In the genomic region with DNA sequence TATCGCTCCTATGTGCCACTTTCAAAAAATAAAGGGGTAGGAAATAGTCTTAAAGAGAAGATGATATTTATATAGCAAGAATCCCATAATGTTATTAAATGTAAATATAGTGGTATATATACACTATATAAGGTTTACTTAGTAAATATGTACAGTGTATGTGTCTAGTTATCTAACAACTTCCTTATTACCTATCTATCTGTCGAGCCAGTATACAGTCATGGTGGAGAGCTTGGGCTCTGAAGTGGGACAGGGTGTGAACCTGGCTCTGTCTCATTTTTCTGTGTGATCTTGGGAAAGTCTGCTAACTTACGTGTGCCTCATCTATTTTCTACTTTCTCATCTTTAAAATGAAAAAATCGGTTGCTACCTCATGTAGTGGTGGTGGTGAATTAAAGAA, we compare ENCODE assay signal across 1 cellular context.
TF ChIP-seq lines count a peak whose summit lies in the region.

No MANE protein-coding gene starts in this region.

TF ChIP-seq in GM23338, 12 proteins besides CTCF, POLR2A, EP300 and RAD21 (continued from another document):
- TF ChIP-seq, protein P1, sequence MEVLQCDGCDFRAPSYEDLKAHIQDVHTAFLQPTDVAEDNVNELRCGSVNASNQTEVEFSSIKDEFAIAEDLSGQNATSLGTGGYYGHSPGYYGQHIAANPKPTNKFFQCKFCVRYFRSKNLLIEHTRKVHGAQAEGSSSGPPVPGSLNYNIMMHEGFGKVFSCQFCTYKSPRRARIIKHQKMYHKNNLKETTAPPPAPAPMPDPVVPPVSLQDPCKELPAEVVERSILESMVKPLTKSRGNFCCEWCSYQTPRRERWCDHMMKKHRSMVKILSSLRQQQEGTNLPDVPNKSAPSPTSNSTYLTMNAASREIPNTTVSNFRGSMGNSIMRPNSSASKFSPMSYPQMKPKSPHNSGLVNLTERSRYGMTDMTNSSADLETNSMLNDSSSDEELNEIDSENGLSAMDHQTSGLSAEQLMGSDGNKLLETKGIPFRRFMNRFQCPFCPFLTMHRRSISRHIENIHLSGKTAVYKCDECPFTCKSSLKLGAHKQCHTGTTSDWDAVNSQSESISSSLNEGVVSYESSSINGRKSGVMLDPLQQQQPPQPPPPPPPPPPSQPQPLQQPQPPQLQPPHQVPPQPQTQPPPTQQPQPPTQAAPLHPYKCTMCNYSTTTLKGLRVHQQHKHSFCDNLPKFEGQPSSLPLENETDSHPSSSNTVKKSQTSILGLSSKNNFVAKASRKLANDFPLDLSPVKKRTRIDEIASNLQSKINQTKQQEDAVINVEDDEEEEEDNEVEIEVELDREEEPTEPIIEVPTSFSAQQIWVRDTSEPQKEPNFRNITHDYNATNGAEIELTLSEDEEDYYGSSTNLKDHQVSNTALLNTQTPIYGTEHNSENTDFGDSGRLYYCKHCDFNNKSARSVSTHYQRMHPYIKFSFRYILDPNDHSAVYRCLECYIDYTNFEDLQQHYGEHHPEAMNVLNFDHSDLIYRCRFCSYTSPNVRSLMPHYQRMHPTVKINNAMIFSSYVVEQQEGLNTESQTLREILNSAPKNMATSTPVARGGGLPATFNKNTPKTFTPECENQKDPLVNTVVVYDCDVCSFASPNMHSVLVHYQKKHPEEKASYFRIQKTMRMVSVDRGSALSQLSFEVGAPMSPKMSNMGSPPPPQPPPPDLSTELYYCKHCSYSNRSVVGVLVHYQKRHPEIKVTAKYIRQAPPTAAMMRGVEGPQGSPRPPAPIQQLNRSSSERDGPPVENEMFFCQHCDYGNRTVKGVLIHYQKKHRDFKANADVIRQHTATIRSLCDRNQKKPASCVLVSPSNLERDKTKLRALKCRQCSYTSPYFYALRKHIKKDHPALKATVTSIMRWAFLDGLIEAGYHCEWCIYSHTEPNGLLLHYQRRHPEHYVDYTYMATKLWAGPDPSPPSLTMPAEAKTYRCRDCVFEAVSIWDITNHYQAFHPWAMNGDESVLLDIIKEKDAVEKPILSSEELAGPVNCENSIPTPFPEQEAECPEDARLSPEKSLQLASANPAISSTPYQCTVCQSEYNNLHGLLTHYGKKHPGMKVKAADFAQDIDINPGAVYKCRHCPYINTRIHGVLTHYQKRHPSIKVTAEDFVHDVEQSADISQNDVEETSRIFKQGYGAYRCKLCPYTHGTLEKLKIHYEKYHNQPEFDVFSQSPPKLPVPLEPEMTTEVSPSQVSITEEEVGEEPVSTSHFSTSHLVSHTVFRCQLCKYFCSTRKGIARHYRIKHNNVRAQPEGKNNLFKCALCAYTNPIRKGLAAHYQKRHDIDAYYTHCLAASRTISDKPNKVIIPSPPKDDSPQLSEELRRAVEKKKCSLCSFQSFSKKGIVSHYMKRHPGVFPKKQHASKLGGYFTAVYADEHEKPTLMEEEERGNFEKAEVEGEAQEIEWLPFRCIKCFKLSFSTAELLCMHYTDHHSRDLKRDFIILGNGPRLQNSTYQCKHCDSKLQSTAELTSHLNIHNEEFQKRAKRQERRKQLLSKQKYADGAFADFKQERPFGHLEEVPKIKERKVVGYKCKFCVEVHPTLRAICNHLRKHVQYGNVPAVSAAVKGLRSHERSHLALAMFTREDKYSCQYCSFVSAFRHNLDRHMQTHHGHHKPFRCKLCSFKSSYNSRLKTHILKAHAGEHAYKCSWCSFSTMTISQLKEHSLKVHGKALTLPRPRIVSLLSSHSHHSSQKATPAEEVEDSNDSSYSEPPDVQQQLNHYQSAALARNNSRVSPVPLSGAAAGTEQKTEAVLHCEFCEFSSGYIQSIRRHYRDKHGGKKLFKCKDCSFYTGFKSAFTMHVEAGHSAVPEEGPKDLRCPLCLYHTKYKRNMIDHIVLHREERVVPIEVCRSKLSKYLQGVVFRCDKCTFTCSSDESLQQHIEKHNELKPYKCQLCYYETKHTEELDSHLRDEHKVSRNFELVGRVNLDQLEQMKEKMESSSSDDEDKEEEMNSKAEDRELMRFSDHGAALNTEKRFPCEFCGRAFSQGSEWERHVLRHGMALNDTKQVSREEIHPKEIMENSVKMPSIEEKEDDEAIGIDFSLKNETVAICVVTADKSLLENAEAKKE (CRISPR knock-in tag; IDR thresholded peaks at IDR 0.05), result no peak
- TF ChIP-seq JUNB (IDR thresholded peaks at IDR 0.05; ENCODE audit: unreplicated experiment) (no peak), EZH2phosphoT487 (IDR thresholded peaks at IDR 0.05; ENCODE audit: unreplicated experiment) (no peak), POLR2AphosphoS5 (IDR thresholded peaks at IDR 0.05; ENCODE audit: low read depth) (no peak), ZNF114 (CRISPR knock-in tag; IDR thresholded peaks at IDR 0.05) (no peak), CREB1 (CRISPR knock-in tag; IDR thresholded peaks at IDR 0.05; ENCODE audit: low read depth) (no peak)
- TF ChIP-seq, protein P2, sequence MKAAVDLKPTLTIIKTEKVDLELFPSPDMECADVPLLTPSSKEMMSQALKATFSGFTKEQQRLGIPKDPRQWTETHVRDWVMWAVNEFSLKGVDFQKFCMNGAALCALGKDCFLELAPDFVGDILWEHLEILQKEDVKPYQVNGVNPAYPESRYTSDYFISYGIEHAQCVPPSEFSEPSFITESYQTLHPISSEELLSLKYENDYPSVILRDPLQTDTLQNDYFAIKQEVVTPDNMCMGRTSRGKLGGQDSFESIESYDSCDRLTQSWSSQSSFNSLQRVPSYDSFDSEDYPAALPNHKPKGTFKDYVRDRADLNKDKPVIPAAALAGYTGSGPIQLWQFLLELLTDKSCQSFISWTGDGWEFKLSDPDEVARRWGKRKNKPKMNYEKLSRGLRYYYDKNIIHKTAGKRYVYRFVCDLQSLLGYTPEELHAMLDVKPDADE (IDR thresholded peaks at IDR 0.05), result no peak
- TF ChIP-seq, protein P3, sequence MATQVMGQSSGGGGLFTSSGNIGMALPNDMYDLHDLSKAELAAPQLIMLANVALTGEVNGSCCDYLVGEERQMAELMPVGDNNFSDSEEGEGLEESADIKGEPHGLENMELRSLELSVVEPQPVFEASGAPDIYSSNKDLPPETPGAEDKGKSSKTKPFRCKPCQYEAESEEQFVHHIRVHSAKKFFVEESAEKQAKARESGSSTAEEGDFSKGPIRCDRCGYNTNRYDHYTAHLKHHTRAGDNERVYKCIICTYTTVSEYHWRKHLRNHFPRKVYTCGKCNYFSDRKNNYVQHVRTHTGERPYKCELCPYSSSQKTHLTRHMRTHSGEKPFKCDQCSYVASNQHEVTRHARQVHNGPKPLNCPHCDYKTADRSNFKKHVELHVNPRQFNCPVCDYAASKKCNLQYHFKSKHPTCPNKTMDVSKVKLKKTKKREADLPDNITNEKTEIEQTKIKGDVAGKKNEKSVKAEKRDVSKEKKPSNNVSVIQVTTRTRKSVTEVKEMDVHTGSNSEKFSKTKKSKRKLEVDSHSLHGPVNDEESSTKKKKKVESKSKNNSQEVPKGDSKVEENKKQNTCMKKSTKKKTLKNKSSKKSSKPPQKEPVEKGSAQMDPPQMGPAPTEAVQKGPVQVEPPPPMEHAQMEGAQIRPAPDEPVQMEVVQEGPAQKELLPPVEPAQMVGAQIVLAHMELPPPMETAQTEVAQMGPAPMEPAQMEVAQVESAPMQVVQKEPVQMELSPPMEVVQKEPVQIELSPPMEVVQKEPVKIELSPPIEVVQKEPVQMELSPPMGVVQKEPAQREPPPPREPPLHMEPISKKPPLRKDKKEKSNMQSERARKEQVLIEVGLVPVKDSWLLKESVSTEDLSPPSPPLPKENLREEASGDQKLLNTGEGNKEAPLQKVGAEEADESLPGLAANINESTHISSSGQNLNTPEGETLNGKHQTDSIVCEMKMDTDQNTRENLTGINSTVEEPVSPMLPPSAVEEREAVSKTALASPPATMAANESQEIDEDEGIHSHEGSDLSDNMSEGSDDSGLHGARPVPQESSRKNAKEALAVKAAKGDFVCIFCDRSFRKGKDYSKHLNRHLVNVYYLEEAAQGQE (IDR thresholded peaks at IDR 0.05; ENCODE audit: unreplicated experiment), result no peak
